ENCODE assay signal across 21 cellular contexts in the genomic region with DNA sequence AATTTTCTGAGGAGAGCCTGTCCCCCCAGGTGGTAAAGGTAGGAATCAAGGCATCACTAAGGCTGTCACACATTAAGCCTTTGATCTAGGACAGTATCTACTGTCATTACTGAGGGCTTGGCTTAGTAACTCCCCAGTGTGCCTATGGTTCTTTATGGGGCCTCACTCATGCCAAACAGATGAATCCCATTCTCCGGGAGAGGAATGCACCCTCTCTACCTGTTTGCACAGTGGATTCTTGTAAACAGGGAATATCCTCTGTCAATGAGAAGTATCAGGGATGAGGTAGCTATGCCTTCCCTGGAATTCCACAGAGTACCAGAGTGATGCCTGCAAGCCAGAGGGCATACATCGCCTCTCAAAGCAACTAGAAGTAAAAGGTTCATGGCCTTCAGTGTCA. TPM values are rescaled to one million over a fixed set of nuclear protein-coding genes. Genes with fewer than 3 reads are reported as not detected.
DNase-seq lines count a peak whose midpoint lies in the region; ATAC-seq, FAIRE-seq and TF ChIP-seq lines count a peak whose summit lies in the region.
"Had no signal": no experiment of that assay in that cellular context is flagged by ENCODE, and none has a peak within 500 bp of the region (broad histone marks: within the 10 kb centered on the region; RNA-seq: fewer than 3 reads in every experiment).

No MANE protein-coding gene starts in this region.

- H4K8ac ChIP-seq in H1 (ENCODE audit: extremely low read depth, insufficient read depth, low read length) = no peak overlapping the region

- H3K56ac ChIP-seq in H1 (replicated peaks; ENCODE audit: insufficient read length, low read depth, low read length) = no peak overlapping the region

- H2BK15ac ChIP-seq in H1 (ENCODE audit: low read length) = no peak overlapping the region

- no peaks in the 10 kb centered on the region for H3K79me1 ChIP-seq in H1 (ENCODE audit: low read depth, low read length)

- DNase-seq in HepG2 (ENCODE audit: low spot score) (peak; percentile 86), right lobe of liver (no peak), PC-3 (peak; percentile 9), H1 (ENCODE audit: low read depth in 1 of 2, low spot score in 2 of 2) (no peak), HuH-7.5 (ENCODE audit: low spot score) (no peak), T-helper 1 cell (no peak)
- DNase-seq: 8988T; C1 segment of cervical spinal cord; CD4-positive, alpha-beta memory T cell; COR-L47; DMS153; DMS79 treated with DMSO at 0.1 percent for 48 hours; GF-D8 had no signal

- H2BK20ac ChIP-seq in H1 (ENCODE audit: low read length) = no peak overlapping the region

- POLR2A ChIA-PET in HepG2 (lab: Yijun Ruan, JAX) = interaction anchor here (1.6 kb wide), 1 partner anchor 16 kb away, joined by 6 read pairs; no protein-coding TSS in a partner anchor
- POLR2A ChIA-PET in PC-3 (lab: Charles Lee; ENCODE audit: unreplicated experiment) = no interaction called here
- POLR2A ChIA-PET in H1 (lab: Charles Lee; ENCODE audit: partially characterized antibody) = no interaction called here

- TF ChIP-seq RAD21 in HepG2 (CRISPR knock-in tag; IDR thresholded peaks at IDR 0.05) (no peak), H1 (IDR thresholded peaks at IDR 0.05 in 1 of 2, conservative IDR thresholded peaks at IDR 0.05 in 1 of 2; ENCODE audit: low read depth in 2 of 2, low read length in 2 of 2) (no peak)

- TF ChIP-seq CTCF in HepG2 (CRISPR knock-in tag; IDR thresholded peaks at IDR 0.05) (no peak), right lobe of liver (IDR thresholded peaks at IDR 0.05) (no peak), PC-3 (conservative IDR thresholded peaks at IDR 0.05; ENCODE audit: low read depth, low read length) (no peak), H1 (IDR thresholded peaks at IDR 0.05; ENCODE audit: control extremely low read depth in 1 of 3, insufficient read depth in 1 of 3, low read depth in 1 of 3, low read length in 3 of 3) (no peak)

- H3K4me2 ChIP-seq in HepG2 (ENCODE audit: low read depth, low read length) (peak overlapping the region; percentile 6; the same call in 1 of the 2 replicates), PC-3 (ENCODE audit: low read length) (no peak overlapping the region), H1 (ENCODE audit: insufficient read depth in 1 of 2, low read depth in 2 of 2, low read length in 2 of 2) (no peak overlapping the region)
- H3K4me2 ChIP-seq: GM23338 had no signal

- no peak overlapping the region for H3K23ac ChIP-seq in H1 (ENCODE audit: insufficient read length)

- ATAC-seq in HepG2 = peak; percentile 88
- ATAC-seq in right lobe of liver = no peak
- no peak; the same call in 1 of the 2 replicates for ATAC-seq in PC-3
- ATAC-seq: GM23338 had no signal

- H2AFZ ChIP-seq in HepG2 (ENCODE audit: low read length) (no peak overlapping the region), PC-3 (ENCODE audit: low read length) (no peak overlapping the region), H1 (ENCODE audit: low read length) (no peak overlapping the region)
- H2AFZ ChIP-seq: GM23338 had no signal

- H2BK5ac ChIP-seq in H1 (ENCODE audit: low read depth, low read length) = no peak overlapping the region

- H3K9me2 ChIP-seq in PC-3 (replicated peaks; ENCODE audit: low read length) = no peaks in the 10 kb centered on the region

- intact Hi-C loops in HepG2 (cut with micrococcal nuclease; ENCODE audit: unreplicated experiment) = loop anchor here (1.0 kb wide), 1 partner anchor 16 kb away; no protein-coding TSS in a partner anchor
- intact Hi-C loops in right lobe of liver (cut with DNase I) = no loop called here
- intact Hi-C loops in PC-3 (cut with micrococcal nuclease) = no loop called here

- FAIRE-seq in HepG2 (lab: Jason Lieb, UNC) = peak; percentile 64
- FAIRE-seq in H1 (lab: Jason Lieb, UNC) = no peak
- FAIRE-seq: GM18507, H54 had no signal

- H2BK12ac ChIP-seq in H1 (ENCODE audit: low read depth, low read length) = no peak overlapping the region

- no peak for TF ChIP-seq POLR2A in HepG2 (IDR thresholded peaks at IDR 0.05; ENCODE audit: insufficient read depth in 1 of 2, low read depth in 2 of 2, low read length in 2 of 2)
- TF ChIP-seq POLR2A in right lobe of liver (IDR thresholded peaks at IDR 0.05) = no peak
- TF ChIP-seq POLR2A in H1 (IDR thresholded peaks at IDR 0.05; ENCODE audit: control extremely low read depth in 1 of 2, low read depth in 2 of 2, low read length in 2 of 2) = no peak

- H3K9me3 ChIP-seq in HepG2 (ENCODE audit: low read length) (no peaks in the 10 kb centered on the region), right lobe of liver (no peaks in the 10 kb centered on the region), PC-3 (ENCODE audit: low read length) (no peaks in the 10 kb centered on the region), H1 (ENCODE audit: insufficient read depth in 2 of 2, low read depth in 1 of 2, low read length in 1 of 2) (no peaks in the 10 kb centered on the region)
- H3K9me3 ChIP-seq: HAP-1 had no signal

- no peak overlapping the region for H3K4ac ChIP-seq in H1 (replicated peaks; ENCODE audit: insufficient read length, low read depth, low read length)

- H3K27me3 ChIP-seq in HepG2 (ENCODE audit: control insufficient read depth in 1 of 2, insufficient read depth in 2 of 2, low read length in 2 of 2) (no peaks in the 10 kb centered on the region; a peak in 2 of 5 replicates), right lobe of liver (no peaks in the 10 kb centered on the region), PC-3 (ENCODE audit: low read length) (no peaks in the 10 kb centered on the region), H1 (replicated peaks in 1 of 4; ENCODE audit: control insufficient read depth in 3 of 4, extremely low read depth in 1 of 4, insufficient read depth in 3 of 4, low read length in 3 of 4) (no peaks in the 10 kb centered on the region)

- no peak overlapping the region for H3K9ac ChIP-seq in HepG2 (ENCODE audit: insufficient read depth, low read depth, low read length)
- no peak overlapping the region for H3K9ac ChIP-seq in PC-3 (ENCODE audit: low read length)
- no peak overlapping the region for H3K9ac ChIP-seq in H1 (replicated peaks in 1 of 4; ENCODE audit: extremely low read depth in 1 of 4, low read depth in 3 of 4, low read length in 3 of 4)

- CTCF ChIA-PET in HepG2 (lab: Yijun Ruan, JAX; ENCODE audit: low intra/inter-chr PET ratio, low total read pairs) = no interaction called here
- CTCF ChIA-PET in PC-3 (lab: Charles Lee) = no interaction called here
- CTCF ChIA-PET in H1 (lab: Charles Lee; ENCODE audit: partially characterized antibody) = interaction anchor here (0.8 to 1.4 kb wide), 3 partner anchors 16 to 257 kb away, joined by 3 to 4 read pairs (median 4); no protein-coding TSS in a partner anchor

- no TSS peak for BruUV-seq in HepG2 (replicated peaks; lab: Mats Ljungman, UMichigan)
- no TSS peak for BruUV-seq in PC-3 (replicated peaks; lab: Mats Ljungman, UMichigan)

- H4K20me1 ChIP-seq in HepG2 (ENCODE audit: insufficient read depth, low read length) = no peaks in the 10 kb centered on the region
- H4K20me1 ChIP-seq in PC-3 (ENCODE audit: low read length) = no peaks in the 10 kb centered on the region
- H4K20me1 ChIP-seq in H1 (replicated peaks in 1 of 2; ENCODE audit: control insufficient read depth in 1 of 2, insufficient read depth in 2 of 2, low read length in 2 of 2) = no peaks in the 10 kb centered on the region

- TF ChIP-seq EP300 in HepG2 (IDR thresholded peaks at IDR 0.05; ENCODE audit: low read depth in 2 of 2, low read length in 2 of 2) (peak in 1 of 2 experiments; percentile 52; a peak in 1 of 4 replicates), HepG2 (CRISPR knock-in tag; IDR thresholded peaks at IDR 0.05; ENCODE audit: borderline replicate concordance) (no peak), H1 (IDR thresholded peaks at IDR 0.05; ENCODE audit: borderline replicate concordance in 1 of 2, low read depth in 2 of 2, low read length in 2 of 2) (no peak)

- H4K5ac ChIP-seq in H1 (ENCODE audit: insufficient read length, low read depth, low read length) = no peak overlapping the region

- no peak overlapping the region for H3K14ac ChIP-seq in H1 (ENCODE audit: insufficient read length)

- 0 out of 2 replicates have a peak overlapping the region, but pooled peaks have one; percentile 24 for H2AK5ac ChIP-seq in H1 (ENCODE audit: low read depth, low read length)

- H3F3A ChIP-seq in PC-3 (ENCODE audit: low read length, unreplicated experiment) = no peaks in the 10 kb centered on the region

- H3K36me3 ChIP-seq in HepG2 (replicated peaks in 1 of 2; ENCODE audit: control insufficient read depth in 1 of 2, insufficient read depth in 2 of 2, low read length in 2 of 2) = no peaks in the 10 kb centered on the region
- no peaks in the 10 kb centered on the region for H3K36me3 ChIP-seq in right lobe of liver
- H3K36me3 ChIP-seq in PC-3 (ENCODE audit: low read depth, low read length) = no peaks in the 10 kb centered on the region
- no peaks in the 10 kb centered on the region for H3K36me3 ChIP-seq in H1 (ENCODE audit: control insufficient read depth in 2 of 4, insufficient read depth in 4 of 4, low read length in 3 of 4)
- H3K36me3 ChIP-seq: HAP-1 had no signal

- no peaks in the 10 kb centered on the region for H3K23me2 ChIP-seq in H1 (ENCODE audit: low read depth, low read length)

- no peak overlapping the region for H2BK120ac ChIP-seq in H1 (replicated peaks; ENCODE audit: low read depth, low read length)

- H3K79me2 ChIP-seq in HepG2 (ENCODE audit: insufficient read depth, low read length) (peaks cover 10% of the 10 kb centered on the region), PC-3 (ENCODE audit: low read length) (no peaks in the 10 kb centered on the region), H1 (ENCODE audit: control insufficient read depth in 1 of 2, insufficient read depth in 2 of 2, low read length in 2 of 2) (no peaks in the 10 kb centered on the region)

- 0% methylated on average over 2 of the region's 2 CpGs for WGBS in HepG2 (ENCODE audit: low lambda C conversion rate)
- 100% methylated on average over 1 of the region's 2 CpGs for WGBS in right lobe of liver (ENCODE audit: insufficient coverage, low coverage, low lambda C conversion rate, missing lambda C conversion rate)
- WGBS in H1 (ENCODE audit: extremely low coverage in 1 of 2, insufficient coverage in 1 of 2, insufficient read length in 1 of 2, insufficient replicate concordance in 2 of 2, low coverage in 1 of 2, low lambda C conversion rate in 2 of 2, missing lambda C conversion rate in 1 of 2), 2 experiments = 67% methylated on average over 2 of the region's 2 CpGs; no CpG with 5 or more reads in 1 of the 2 experiments

- in situ Hi-C loops in HepG2 (cut with HindIII; ENCODE audit: extremely low pct_ligation_motif_present, low pct_unique_long_range_greater_than_20kb) = no loop called here

- H3K18ac ChIP-seq in H1 (ENCODE audit: extremely low read depth, low read length) = no peak overlapping the region

- H3K4me3 ChIP-seq in HepG2 (replicated peaks in 1 of 3; ENCODE audit: insufficient read depth in 1 of 3, low read depth in 2 of 3, low read length in 3 of 3) (no peak overlapping the region), right lobe of liver (no peak overlapping the region), PC-3 (ENCODE audit: low read length) (no peak overlapping the region), H1 (ENCODE audit: extremely low read depth in 1 of 4, insufficient read depth in 2 of 4, low read depth in 3 of 4, low read length in 4 of 4) (no peak overlapping the region)
- H3K4me3 ChIP-seq: GM23338, HAP-1 had no signal

- H3K27ac ChIP-seq in HepG2 (ENCODE audit: extremely low read length, insufficient read depth, low read length) = no peak overlapping the region
- no peak overlapping the region for H3K27ac ChIP-seq in right lobe of liver
- H3K27ac ChIP-seq in PC-3 (ENCODE audit: low read length) = no peak overlapping the region
- H3K27ac ChIP-seq in H1 (ENCODE audit: low read depth, low read length) = no peak overlapping the region

- H3K4me1 ChIP-seq in HepG2 (ENCODE audit: insufficient read depth, low read length) (peaks cover 55% of the 10 kb centered on the region), right lobe of liver (peaks cover 0 to 7% (median 0%) of the 10 kb centered on the region in 4 donors), PC-3 (ENCODE audit: insufficient read depth, low read length) (no peaks in the 10 kb centered on the region), H1 (replicated peaks in 1 of 4; ENCODE audit: control insufficient read depth in 3 of 4, insufficient read depth in 4 of 4, low read length in 3 of 4) (no peaks in the 10 kb centered on the region)
- H3K4me1 ChIP-seq: HAP-1 had no signal

- no peak overlapping the region for H4K91ac ChIP-seq in H1 (replicated peaks; ENCODE audit: insufficient read length, low read length)

RNA-seq across cellular contexts. Expression of a gene that starts 3.9 kb away (rescaled TPM):
- total RNA-seq in HepG2 (2016; rRNA removed; fragmentation: Illumina TruSeq; extraction: Trizol) (8.1 and 17.3 TPM in 2 replicates), right lobe of liver (10 to 100 TPM; 20.7 to 76.6 (median 54.4) TPM), PC-3 (2014; rRNA removed) (not detected in 2 replicates)
- 5.6 and 6.4 TPM in 2 replicates for total RNA-seq in HepG2 (2016; cell fraction: cytosol; rRNA removed; fragmentation: Illumina TruSeq; extraction: Trizol; ENCODE audit: low read depth)
- total RNA-seq in HepG2 (2016; cell fraction: insoluble cytoplasmic fraction; rRNA removed; fragmentation: Illumina TruSeq; extraction: Trizol) = 8.1 and 16.7 TPM in 2 replicates
- 8.1 and 10.4 TPM in 2 replicates for total RNA-seq in HepG2 (2016; cell fraction: membrane; rRNA removed; fragmentation: Illumina TruSeq; extraction: Trizol)
- total RNA-seq in HepG2 (2016; cell fraction: nucleus; rRNA removed; fragmentation: Illumina TruSeq; extraction: Trizol) = 10.6 and 16.3 TPM in 2 replicates
- polyA plus RNA-seq in HepG2 (2011; rRNA removed) (35.1 and 42.1 TPM in 2 replicates), H1 (2011; rRNA removed) (0.20 and 0.61 TPM in 2 replicates)
- 39.2 and 44.8 TPM in 2 replicates for polyA plus RNA-seq in HepG2 (2011; cell fraction: cytosol; rRNA removed)
- polyA plus RNA-seq in HepG2 (2011; cell fraction: nucleus; rRNA removed) = 18.8 and 22.4 TPM in 2 replicates
- polyA plus RNA-seq in HepG2 (2012) = 30.8 and 36.0 TPM in 2 replicates
- polyA plus RNA-seq in HepG2 (2016; cell fraction: cytosol; fragmentation: Illumina TruSeq; extraction: Trizol; ENCODE audit: low read depth) = 5.5 and 6.0 TPM in 2 replicates
- 8.5 and 9.4 TPM in 2 replicates for polyA plus RNA-seq in HepG2 (2016; cell fraction: insoluble cytoplasmic fraction; fragmentation: Illumina TruSeq; extraction: Trizol; ENCODE audit: low read depth)
- polyA plus RNA-seq in HepG2 (2016; cell fraction: membrane; fragmentation: Illumina TruSeq; extraction: Trizol; ENCODE audit: low read depth) = 8.9 and 9.1 TPM in 2 replicates
- 16.1 and 19.4 TPM in 2 replicates for polyA plus RNA-seq in HepG2 (2016; cell fraction: nucleus; fragmentation: Illumina TruSeq; extraction: Trizol; ENCODE audit: insufficient read depth, low read depth)
- polyA minus RNA-seq in HepG2 (2011; rRNA and poly(A)+ RNA removed; ENCODE audit: low replicate concordance) = 35.9 TPM in 1 of 2 replicates, not detected in the other
- polyA minus RNA-seq in HepG2 (2011; cell fraction: cytosol; rRNA and poly(A)+ RNA removed) = 11.8 and 13.2 TPM in 2 replicates
- polyA minus RNA-seq in HepG2 (2011; cell fraction: nucleus; rRNA and poly(A)+ RNA removed) = 9.0 and 12.1 TPM in 2 replicates
- total RNA-seq in H1 (2021; fragmentation: NEBNext Ultra II Directional; extraction: Animal tissue kit (Norgen Biotek cat#: 25700)) = 0.15 TPM in 1 of 2 replicates, not detected in the other
- polyA plus RNA-seq in H1 (2011; cell fraction: cytosol; rRNA removed) = 0.35 TPM
- polyA plus RNA-seq in H1 (2011; cell fraction: nucleus; rRNA removed) = 0.26 TPM
- polyA plus RNA-seq in H1 (2012, experiment 1 of 2) = 0.19 to 0.59 TPM (median 0.33 TPM) in 4 replicates
- polyA plus RNA-seq in H1 (2012, experiment 2 of 2) = not detected
- polyA plus RNA-seq in H1 (2013, experiment 1 of 2) = 0.16 TPM
- polyA plus RNA-seq in H1 (2013, experiment 2 of 2) = 0.24 TPM
- 0.95 TPM in 1 of 2 replicates, not detected in the other for polyA minus RNA-seq in H1 (2011; rRNA and poly(A)+ RNA removed)
- not detected for polyA minus RNA-seq in H1 (2011; cell fraction: cytosol; rRNA and poly(A)+ RNA removed)
- 1.1 TPM for polyA minus RNA-seq in H1 (2011; cell fraction: nucleus; rRNA and poly(A)+ RNA removed)
- total RNA-seq: A673; CD4-positive, alpha-beta memory T cell; Daoy; G401; GM23338 had no signal
- polyA plus RNA-seq: BJ; CD4-positive, alpha-beta memory T cell had no signal

Comparison
In these comparisons a context has a peak if more than half of its experiments do, and no peak if none do; other contexts are left out.
1. DNase-seq: peak in HepG2 (single experiment) and PC-3 (single experiment); none in right lobe of liver (0 of 3), H1 (0 of 2), HuH-7.5 (single experiment) and T-helper 1 cell (0 of 5).